ENCODE assay signal across 8 cellular contexts in the genomic region with DNA sequence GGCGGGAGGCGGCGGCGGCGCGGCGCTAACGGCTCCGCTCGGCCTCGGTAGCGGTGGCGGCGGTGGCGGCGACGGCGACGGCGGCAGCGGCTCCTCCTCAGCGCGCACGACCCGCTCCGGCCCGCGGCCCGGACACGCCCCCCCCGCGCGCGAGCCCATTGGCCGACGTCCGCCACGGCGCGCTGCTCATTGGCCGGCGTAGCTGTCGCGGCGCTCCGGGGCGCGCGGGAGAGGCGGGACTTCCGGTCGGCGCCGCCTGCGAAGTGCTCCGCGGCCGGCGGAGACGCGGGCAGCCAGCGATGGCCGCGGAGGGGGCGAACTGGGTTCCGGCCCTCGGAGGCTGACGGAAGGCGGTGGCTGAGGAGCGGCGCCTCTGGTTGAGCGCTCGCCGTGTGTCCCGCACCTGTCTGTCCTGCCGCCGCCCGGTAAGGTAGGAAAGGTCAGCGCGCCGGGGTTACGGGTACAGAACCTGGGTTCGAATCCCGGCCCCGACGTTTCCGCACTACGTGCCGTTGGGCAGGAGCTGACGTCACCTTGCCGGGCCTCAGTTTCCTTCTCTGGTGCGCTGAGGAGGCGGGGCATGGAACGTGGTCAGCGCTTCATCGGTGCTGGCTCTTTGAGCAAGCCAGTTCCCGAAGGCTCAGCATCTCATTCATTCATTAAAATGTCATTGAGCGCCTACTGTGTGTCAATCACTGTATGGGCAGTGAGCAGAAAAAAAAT. TPM values are rescaled to one million over a fixed set of nuclear protein-coding genes. Genes with fewer than 3 reads are reported as not detected.
DNase-seq lines count a peak whose midpoint lies in the region; ATAC-seq and TF ChIP-seq lines count a peak whose summit lies in the region.

A gene (minus strand): TSS at position 108 of the 723 bp plus-strand sequence. CDS start 13,826 bp downstream, outside the sequence.

- peak within 1 kb of the TSS; percentile 83 for H3K9ac ChIP-seq in rectal smooth muscle tissue (ENCODE audit: low read length)

- peak; percentile 30 to 67 for TF ChIP-seq POLR2A in uterus (IDR thresholded peaks at IDR 0.05)

- no peaks in the 10 kb centered on the region for H3K36me3 ChIP-seq in rectal smooth muscle tissue (ENCODE audit: control insufficient read depth, insufficient read depth, low read length)
- no peaks in the 10 kb centered on the region for H3K36me3 ChIP-seq in uterus

- H3K4me1 ChIP-seq in right cardiac atrium (ENCODE audit: control insufficient read depth, insufficient read depth, low read length) = peaks cover 13% of the 10 kb centered on the region
- peaks cover 14% of the 10 kb centered on the region for H3K4me1 ChIP-seq in rectal smooth muscle tissue (ENCODE audit: control insufficient read depth, insufficient read depth, low read length)
- peaks cover 4 to 21% of the 10 kb centered on the region in 2 donors for H3K4me1 ChIP-seq in uterus

- H3K27ac ChIP-seq in angular gyrus (ENCODE audit: low read depth, low read length) (peak within 1 kb of the TSS; percentile 55), right cardiac atrium (ENCODE audit: low read length) (peak within 1 kb of the TSS; percentile 84), rectal smooth muscle tissue (ENCODE audit: low read depth, low read length) (peak within 1 kb of the TSS; percentile 89), uterus (peak within 1 kb of the TSS; percentile 81 to 86)

- H3K9me3 ChIP-seq in right cardiac atrium (ENCODE audit: control insufficient read depth, low read length) (no peaks in the 10 kb centered on the region), uterus (no peaks in the 10 kb centered on the region)

- H3K27me3 ChIP-seq in right cardiac atrium (ENCODE audit: control insufficient read depth, insufficient read depth) = no peaks in the 10 kb centered on the region
- no peaks in the 10 kb centered on the region for H3K27me3 ChIP-seq in rectal smooth muscle tissue (ENCODE audit: control insufficient read depth, insufficient read depth, low read length)
- no peaks in the 10 kb centered on the region for H3K27me3 ChIP-seq in uterus

- TF ChIP-seq CTCF in GM12864 (IDR thresholded peaks at IDR 0.05; ENCODE audit: low read depth, low read length, missing control alignments) = no peak
- TF ChIP-seq CTCF in uterus (IDR thresholded peaks at IDR 0.05) = peak in 2 of 4 experiments; percentile 10 to 14

- H3K4me3 ChIP-seq in GM12864 (ENCODE audit: low read depth, low read length) = peak within 1 kb of the TSS; percentile 67
- peak within 1 kb of the TSS; percentile 99 for H3K4me3 ChIP-seq in right cardiac atrium (ENCODE audit: low read length)
- H3K4me3 ChIP-seq in rectal smooth muscle tissue (ENCODE audit: low read length) = peak within 1 kb of the TSS; percentile 92
- peak within 1 kb of the TSS; percentile 83 to 87 for H3K4me3 ChIP-seq in uterus

- intact Hi-C loops in T-helper 2 cell treated with Interferon-gamma antibody and Interleukin-4, amounts not matched to agents 100 ng/mL and 5 ng/mL, for 36 hours (cut with micrococcal nuclease) = no loop called here
- intact Hi-C loops in right cardiac atrium (cut with DNase I) = loop anchor here in 2 of 4 donors (5.0 to 10.0 kb wide), 2 partner anchors 33 to 61 kb away; a partner anchor contains a TSS
- intact Hi-C loops in uterus (cut with DNase I; ENCODE audit: low total_unique reads) = no loop called here

- WGBS in right cardiac atrium = under 1% methylated on average over 98 of the region's 98 CpGs

- DNase-seq in GM12864 (ENCODE audit: low read depth) (peak; percentile 57), NCI-H1436 treated with DMSO at 0.1 percent for 48 hours (lab: John Stamatoyannopoulos, UW) (peak; percentile 1), right cardiac atrium (peak; percentile 91 to 97 (median 97)), uterus (peak; percentile 79 to 89)

- ATAC-seq in HG02759 (IDR thresholded peaks at IDR 0.05; ENCODE audit: unreplicated experiment) (peak; percentile 82), right cardiac atrium (peak; percentile 93)

RNA-seq across cellular contexts. Expression of the gene that starts here (rescaled TPM):
- total RNA-seq in T-helper 2 cell treated with Interferon-gamma antibody and Interleukin-4, amounts not matched to agents 100 ng/mL and 5 ng/mL, for 36 hours = 120 and 129 TPM in 2 replicates
- 10 to 100 TPM; 55.4 to 67.5 (median 64.6) TPM for total RNA-seq in right cardiac atrium
- polyA plus RNA-seq in right cardiac atrium = 28.4 TPM
- 10 to 100 TPM; 14.1 to 71.7 (median 39.3) TPM for total RNA-seq in uterus

Comparison
In these comparisons a context has a peak if more than half of its experiments do, and no peak if none do; other contexts are left out.
1. Peak in every context shown above with its lines: DNase-seq, ATAC-seq, H3K4me3 ChIP-seq and H3K27ac ChIP-seq.
2. DNase-seq: peak in every context shown above with its lines; median percentile 97 in right cardiac atrium; 84 in uterus; 57 in GM12864; 1 in NCI-H1436 treated with DMSO at 0.1 percent for 48 hours.